ENCODE assay signal across 1 cellular context in the genomic region with DNA sequence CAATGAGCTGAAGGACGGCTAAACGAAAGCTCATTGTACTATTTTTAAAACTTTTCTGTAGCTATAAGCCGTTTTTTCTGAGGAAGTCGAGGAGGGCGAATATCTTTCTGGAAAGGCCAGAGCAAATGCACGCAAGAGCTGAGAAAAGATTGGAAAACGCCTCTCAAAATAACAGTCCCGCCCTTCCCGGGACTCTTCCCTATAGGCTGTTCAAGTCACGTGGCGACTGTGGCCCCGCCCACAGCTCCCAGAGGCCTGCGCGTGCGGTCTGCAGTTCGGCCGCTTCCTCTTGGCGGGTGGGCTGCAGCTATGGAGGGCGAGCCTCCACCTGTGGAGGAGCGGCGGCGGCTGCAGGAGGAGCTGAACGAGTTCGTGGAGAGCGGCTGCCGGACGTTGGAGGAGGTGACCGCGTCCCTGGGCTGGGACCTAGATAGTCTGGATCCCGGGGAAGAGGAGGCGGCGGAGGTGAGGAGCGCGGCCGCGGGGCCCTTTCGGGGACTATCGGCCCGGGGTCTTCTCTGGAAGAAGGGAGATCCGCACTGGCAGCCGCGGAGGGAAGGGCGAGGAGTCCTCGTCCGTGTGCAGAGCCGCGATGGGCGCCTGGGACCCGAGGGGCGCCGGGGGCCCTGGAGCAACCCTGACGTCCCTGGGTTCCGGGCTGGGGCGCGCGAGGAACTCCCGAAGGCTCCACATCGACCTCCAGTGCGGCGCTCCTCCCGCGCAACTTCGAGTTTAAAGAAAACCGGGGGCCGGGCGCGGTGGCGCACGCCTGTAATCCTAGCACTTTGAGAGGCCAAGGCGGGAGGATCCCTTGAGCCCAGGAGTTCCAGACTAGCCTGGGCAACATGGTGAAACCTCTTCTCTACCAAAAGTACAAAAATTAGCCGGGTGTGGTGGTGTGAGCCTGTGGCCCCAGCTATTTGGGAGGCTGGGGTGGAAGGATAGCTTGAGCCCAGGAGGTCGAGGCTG.
TF ChIP-seq lines count a peak whose summit lies in the region.

A gene with protein sequence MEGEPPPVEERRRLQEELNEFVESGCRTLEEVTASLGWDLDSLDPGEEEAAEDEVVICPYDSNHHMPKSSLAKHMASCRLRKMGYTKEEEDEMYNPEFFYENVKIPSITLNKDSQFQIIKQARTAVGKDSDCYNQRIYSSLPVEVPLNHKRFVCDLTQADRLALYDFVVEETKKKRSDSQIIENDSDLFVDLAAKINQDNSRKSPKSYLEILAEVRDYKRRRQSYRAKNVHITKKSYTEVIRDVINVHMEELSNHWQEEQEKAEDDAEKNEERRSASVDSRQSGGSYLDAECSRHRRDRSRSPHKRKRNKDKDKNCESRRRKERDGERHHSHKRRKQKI (plus strand): TSS at position 250 of the 969 bp plus-strand sequence. CDS start 60 bp downstream, at position 310.

TF ChIP-seq in HepG2, 621 proteins besides CTCF, POLR2A, EP300 and RAD21 (continued from another document and continues in another):
- TF ChIP-seq, protein P1, sequence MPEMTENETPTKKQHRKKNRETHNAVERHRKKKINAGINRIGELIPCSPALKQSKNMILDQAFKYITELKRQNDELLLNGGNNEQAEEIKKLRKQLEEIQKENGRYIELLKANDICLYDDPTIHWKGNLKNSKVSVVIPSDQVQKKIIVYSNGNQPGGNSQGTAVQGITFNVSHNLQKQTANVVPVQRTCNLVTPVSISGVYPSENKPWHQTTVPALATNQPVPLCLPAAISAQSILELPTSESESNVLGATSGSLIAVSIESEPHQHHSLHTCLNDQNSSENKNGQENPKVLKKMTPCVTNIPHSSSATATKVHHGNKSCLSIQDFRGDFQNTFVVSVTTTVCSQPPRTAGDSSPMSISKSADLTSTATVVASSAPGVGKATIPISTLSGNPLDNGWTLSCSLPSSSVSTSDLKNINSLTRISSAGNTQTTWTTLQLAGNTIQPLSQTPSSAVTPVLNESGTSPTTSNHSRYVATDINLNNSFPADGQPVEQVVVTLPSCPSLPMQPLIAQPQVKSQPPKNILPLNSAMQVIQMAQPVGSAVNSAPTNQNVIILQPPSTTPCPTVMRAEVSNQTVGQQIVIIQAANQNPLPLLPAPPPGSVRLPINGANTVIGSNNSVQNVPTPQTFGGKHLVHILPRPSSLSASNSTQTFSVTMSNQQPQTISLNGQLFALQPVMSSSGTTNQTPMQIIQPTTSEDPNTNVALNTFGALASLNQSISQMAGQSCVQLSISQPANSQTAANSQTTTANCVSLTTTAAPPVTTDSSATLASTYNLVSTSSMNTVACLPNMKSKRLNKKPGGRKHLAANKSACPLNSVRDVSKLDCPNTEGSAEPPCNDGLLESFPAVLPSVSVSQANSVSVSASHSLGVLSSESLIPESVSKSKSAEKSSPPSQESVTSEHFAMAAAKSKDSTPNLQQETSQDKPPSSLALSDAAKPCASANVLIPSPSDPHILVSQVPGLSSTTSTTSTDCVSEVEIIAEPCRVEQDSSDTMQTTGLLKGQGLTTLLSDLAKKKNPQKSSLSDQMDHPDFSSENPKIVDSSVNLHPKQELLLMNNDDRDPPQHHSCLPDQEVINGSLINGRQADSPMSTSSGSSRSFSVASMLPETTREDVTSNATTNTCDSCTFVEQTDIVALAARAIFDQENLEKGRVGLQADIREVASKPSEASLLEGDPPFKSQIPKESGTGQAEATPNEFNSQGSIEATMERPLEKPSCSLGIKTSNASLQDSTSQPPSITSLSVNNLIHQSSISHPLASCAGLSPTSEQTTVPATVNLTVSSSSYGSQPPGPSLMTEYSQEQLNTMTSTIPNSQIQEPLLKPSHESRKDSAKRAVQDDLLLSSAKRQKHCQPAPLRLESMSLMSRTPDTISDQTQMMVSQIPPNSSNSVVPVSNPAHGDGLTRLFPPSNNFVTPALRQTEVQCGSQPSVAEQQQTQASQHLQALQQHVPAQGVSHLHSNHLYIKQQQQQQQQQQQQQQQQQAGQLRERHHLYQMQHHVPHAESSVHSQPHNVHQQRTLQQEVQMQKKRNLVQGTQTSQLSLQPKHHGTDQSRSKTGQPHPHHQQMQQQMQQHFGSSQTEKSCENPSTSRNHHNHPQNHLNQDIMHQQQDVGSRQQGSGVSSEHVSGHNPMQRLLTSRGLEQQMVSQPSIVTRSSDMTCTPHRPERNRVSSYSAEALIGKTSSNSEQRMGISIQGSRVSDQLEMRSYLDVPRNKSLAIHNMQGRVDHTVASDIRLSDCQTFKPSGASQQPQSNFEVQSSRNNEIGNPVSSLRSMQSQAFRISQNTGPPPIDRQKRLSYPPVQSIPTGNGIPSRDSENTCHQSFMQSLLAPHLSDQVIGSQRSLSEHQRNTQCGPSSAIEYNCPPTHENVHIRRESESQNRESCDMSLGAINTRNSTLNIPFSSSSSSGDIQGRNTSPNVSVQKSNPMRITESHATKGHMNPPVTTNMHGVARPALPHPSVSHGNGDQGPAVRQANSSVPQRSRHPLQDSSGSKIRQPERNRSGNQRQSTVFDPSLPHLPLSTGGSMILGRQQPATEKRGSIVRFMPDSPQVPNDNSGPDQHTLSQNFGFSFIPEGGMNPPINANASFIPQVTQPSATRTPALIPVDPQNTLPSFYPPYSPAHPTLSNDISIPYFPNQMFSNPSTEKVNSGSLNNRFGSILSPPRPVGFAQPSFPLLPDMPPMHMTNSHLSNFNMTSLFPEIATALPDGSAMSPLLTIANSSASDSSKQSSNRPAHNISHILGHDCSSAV (CRISPR knock-in tag; IDR thresholded peaks at IDR 0.05; ENCODE audit: borderline replicate concordance) = no peak
- TF ChIP-seq FOXK2 (IDR thresholded peaks at IDR 0.05) = no peak
- peak; percentile 65; the same call in 1 of the 2 replicates for TF ChIP-seq HNRNPUL1 (IDR thresholded peaks at IDR 0.05; ENCODE audit: low read depth, low read length)
- TF ChIP-seq LCORL (IDR thresholded peaks at IDR 0.05) = no peak
- TF ChIP-seq LCORL (CRISPR knock-in tag; IDR thresholded peaks at IDR 0.05) = peak; percentile 13; the same call in 1 of the 2 replicates
- no peak for TF ChIP-seq SIX1 (CRISPR knock-in tag; IDR thresholded peaks at IDR 0.05; ENCODE audit: borderline replicate concordance)
- TF ChIP-seq REXO4 (CRISPR knock-in tag; IDR thresholded peaks at IDR 0.05; ENCODE audit: borderline replicate concordance) = no peak
- peak; percentile 48; the same call in 1 of the 2 replicates for TF ChIP-seq NFE2L1 (CRISPR knock-in tag; IDR thresholded peaks at IDR 0.05; ENCODE audit: borderline replicate concordance)
- 0 out of 2 replicates have a peak, but pooled peaks have one; percentile 40 for TF ChIP-seq CHD2 (IDR thresholded peaks at IDR 0.05; ENCODE audit: low read depth, low read length)
- no peak for TF ChIP-seq NR2F6 (IDR thresholded peaks at IDR 0.05)
- TF ChIP-seq NR2F6 (CRISPR knock-in tag; IDR thresholded peaks at IDR 0.05) = 0 out of 2 replicates have a peak, but pooled peaks have one; percentile 25
- TF ChIP-seq ZNF354B (CRISPR knock-in tag; IDR thresholded peaks at IDR 0.05) = no peak
- peak; percentile 48; the same call in 1 of the 2 replicates for TF ChIP-seq DPF2 (CRISPR knock-in tag; IDR thresholded peaks at IDR 0.05; ENCODE audit: borderline replicate concordance, low read depth)
- TF ChIP-seq ZNF678 (CRISPR knock-in tag; IDR thresholded peaks at IDR 0.05) = peak; percentile 91; the same call in 1 of the 2 replicates
- TF ChIP-seq ZNF431 (CRISPR knock-in tag; IDR thresholded peaks at IDR 0.05; ENCODE audit: borderline replicate concordance, low read depth) = no peak; the same call in 1 of the 2 replicates
- peak; percentile 78 for TF ChIP-seq ZNF564 (CRISPR knock-in tag; IDR thresholded peaks at IDR 0.05)
- no peak for TF ChIP-seq U2AF2 (IDR thresholded peaks at IDR 0.05; ENCODE audit: low read depth, low read length)
- no peak for TF ChIP-seq SSRP1 (CRISPR knock-in tag; IDR thresholded peaks at IDR 0.05)
- TF ChIP-seq ZMYM3 (CRISPR knock-in tag; IDR thresholded peaks at IDR 0.05) = peak; percentile 23; the same call in 1 of the 2 replicates
- 0 out of 2 replicates have a peak, but pooled peaks have one; percentile 27 for TF ChIP-seq ZNF616 (CRISPR knock-in tag; IDR thresholded peaks at IDR 0.05; ENCODE audit: low read depth)
- TF ChIP-seq ZNF143 (CRISPR knock-in tag; IDR thresholded peaks at IDR 0.05) = peak; percentile 90
- TF ChIP-seq DMAP1 (CRISPR knock-in tag; IDR thresholded peaks at IDR 0.05) = peak; percentile 87
- peak; percentile 81 for TF ChIP-seq CBFB (CRISPR knock-in tag; IDR thresholded peaks at IDR 0.05)
- no peak for TF ChIP-seq FOXJ3 (CRISPR knock-in tag; IDR thresholded peaks at IDR 0.05; ENCODE audit: borderline replicate concordance)
- no peak for TF ChIP-seq ZNF234 (CRISPR knock-in tag; conservative IDR thresholded peaks at IDR 0.05)
- 0 out of 2 replicates have a peak, but pooled peaks have one; percentile 66 for TF ChIP-seq ISX (CRISPR knock-in tag; conservative IDR thresholded peaks at IDR 0.05)
- TF ChIP-seq, protein P2, sequence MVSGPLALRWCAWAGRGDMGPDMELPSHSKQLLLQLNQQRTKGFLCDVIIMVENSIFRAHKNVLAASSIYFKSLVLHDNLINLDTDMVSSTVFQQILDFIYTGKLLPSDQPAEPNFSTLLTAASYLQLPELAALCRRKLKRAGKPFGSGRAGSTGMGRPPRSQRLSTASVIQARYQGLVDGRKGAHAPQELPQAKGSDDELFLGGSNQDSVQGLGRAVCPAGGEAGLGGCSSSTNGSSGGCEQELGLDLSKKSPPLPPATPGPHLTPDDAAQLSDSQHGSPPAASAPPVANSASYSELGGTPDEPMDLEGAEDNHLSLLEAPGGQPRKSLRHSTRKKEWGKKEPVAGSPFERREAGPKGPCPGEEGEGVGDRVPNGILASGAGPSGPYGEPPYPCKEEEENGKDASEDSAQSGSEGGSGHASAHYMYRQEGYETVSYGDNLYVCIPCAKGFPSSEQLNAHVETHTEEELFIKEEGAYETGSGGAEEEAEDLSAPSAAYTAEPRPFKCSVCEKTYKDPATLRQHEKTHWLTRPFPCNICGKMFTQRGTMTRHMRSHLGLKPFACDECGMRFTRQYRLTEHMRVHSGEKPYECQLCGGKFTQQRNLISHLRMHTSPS (CRISPR knock-in tag; IDR thresholded peaks at IDR 0.05; ENCODE audit: low read depth) = no peak
- TF ChIP-seq, protein P3, sequence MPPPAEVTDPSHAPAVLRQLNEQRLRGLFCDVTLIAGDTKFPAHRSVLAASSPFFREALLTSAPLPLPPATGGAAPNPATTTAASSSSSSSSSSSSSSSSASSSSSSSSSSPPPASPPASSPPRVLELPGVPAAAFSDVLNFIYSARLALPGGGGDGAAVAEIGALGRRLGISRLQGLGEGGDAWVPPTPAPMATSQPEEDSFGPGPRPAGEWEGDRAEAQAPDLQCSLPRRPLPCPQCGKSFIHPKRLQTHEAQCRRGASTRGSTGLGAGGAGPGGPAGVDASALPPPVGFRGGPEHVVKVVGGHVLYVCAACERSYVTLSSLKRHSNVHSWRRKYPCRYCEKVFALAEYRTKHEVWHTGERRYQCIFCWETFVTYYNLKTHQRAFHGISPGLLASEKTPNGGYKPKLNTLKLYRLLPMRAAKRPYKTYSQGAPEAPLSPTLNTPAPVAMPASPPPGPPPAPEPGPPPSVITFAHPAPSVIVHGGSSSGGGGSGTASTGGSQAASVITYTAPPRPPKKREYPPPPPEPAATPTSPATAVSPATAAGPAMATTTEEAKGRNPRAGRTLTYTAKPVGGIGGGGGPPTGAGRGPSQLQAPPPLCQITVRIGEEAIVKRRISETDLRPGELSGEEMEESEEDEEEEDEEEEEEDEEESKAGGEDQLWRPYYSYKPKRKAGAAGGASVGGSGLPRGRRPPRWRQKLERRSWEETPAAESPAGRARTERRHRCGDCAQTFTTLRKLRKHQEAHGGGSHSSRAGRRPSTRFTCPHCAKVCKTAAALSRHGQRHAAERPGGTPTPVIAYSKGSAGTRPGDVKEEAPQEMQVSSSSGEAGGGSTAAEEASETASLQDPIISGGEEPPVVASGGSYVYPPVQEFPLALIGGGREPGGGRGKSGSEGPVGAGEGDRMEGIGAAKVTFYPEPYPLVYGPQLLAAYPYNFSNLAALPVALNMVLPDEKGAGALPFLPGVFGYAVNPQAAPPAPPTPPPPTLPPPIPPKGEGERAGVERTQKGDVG (CRISPR knock-in tag; IDR thresholded peaks at IDR 0.05; ENCODE audit: borderline replicate concordance) = peak; percentile 52; the same call in 1 of the 2 replicates
- TF ChIP-seq ZNF839 (CRISPR knock-in tag; IDR thresholded peaks at IDR 0.05; ENCODE audit: borderline replicate concordance) = peak; percentile 89; the same call in 1 of the 2 replicates
- TF ChIP-seq EHMT2 (IDR thresholded peaks at IDR 0.05; ENCODE audit: borderline replicate concordance, low read depth, low read length) = no peak
- TF ChIP-seq MYC (CRISPR knock-in tag; IDR thresholded peaks at IDR 0.05; ENCODE audit: borderline replicate concordance) = peak; percentile 73; the same call in 1 of the 2 replicates
- TF ChIP-seq POGZ (CRISPR knock-in tag; IDR thresholded peaks at IDR 0.05) = peak; percentile 96
- TF ChIP-seq, protein P4, sequence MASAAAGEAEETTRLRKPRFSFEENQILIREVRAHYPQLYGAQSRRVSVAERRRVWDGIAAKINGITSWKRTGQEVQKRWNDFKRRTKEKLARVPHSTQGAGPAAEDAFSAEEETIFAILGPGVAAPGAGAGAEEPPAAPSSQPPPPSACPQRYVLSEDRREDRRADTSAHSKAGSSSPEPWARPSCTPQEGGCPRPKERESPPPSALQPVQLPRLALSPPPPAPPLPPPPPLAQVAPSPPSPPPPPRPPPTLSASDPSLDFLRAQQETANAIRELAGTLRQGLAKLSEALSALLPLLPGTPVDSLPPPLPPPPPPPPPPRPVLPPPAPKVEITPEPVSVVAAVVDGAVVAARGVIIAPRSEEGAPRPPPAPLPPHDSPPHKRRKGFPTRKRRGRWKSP (CRISPR knock-in tag; IDR thresholded peaks at IDR 0.05) = peak; percentile 59
- TF ChIP-seq, protein P5, sequence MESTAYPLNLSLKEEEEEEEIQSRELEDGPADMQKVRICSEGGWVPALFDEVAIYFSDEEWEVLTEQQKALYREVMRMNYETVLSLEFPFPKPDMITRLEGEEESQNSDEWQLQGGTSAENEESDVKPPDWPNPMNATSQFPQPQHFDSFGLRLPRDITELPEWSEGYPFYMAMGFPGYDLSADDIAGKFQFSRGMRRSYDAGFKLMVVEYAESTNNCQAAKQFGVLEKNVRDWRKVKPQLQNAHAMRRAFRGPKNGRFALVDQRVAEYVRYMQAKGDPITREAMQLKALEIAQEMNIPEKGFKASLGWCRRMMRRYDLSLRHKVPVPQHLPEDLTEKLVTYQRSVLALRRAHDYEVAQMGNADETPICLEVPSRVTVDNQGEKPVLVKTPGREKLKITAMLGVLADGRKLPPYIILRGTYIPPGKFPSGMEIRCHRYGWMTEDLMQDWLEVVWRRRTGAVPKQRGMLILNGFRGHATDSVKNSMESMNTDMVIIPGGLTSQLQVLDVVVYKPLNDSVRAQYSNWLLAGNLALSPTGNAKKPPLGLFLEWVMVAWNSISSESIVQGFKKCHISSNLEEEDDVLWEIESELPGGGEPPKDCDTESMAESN (CRISPR knock-in tag; conservative IDR thresholded peaks at IDR 0.05) = peak; percentile 89
- no peak; the same call in 1 of the 2 replicates for TF ChIP-seq ZNF33A (CRISPR knock-in tag; IDR thresholded peaks at IDR 0.05; ENCODE audit: borderline replicate concordance)
- TF ChIP-seq ZNF496 (CRISPR knock-in tag; IDR thresholded peaks at IDR 0.05; ENCODE audit: insufficient replicate concordance) = no peak
- TF ChIP-seq SRSF1 (optimal IDR thresholded peaks at IDR 0.05; ENCODE audit: low read depth, low read length) = peak; percentile 80
